15 cellular contexts compared by ENCODE assay signal in genomic region chr20:10490706-10491105, GRCh38. TPM values are rescaled to one million over a fixed set of nuclear protein-coding genes. Genes with fewer than 3 reads are reported as not detected.
DNase-seq lines count a peak whose midpoint lies in the region; ATAC-seq, FAIRE-seq and TF ChIP-seq lines count a peak whose summit lies in the region.
"Had no signal": no experiment of that assay in that cellular context is flagged by ENCODE, and none has a peak within 500 bp of the region (broad histone marks: within the 10 kb centered on the region; RNA-seq: fewer than 3 reads in every experiment).

No MANE protein-coding gene starts in this region.

- in situ Hi-C loops in GM13977 (cut with MboI; ENCODE audit: low pct_unique_long_range_greater_than_20kb, low sequenced_read_pairs, unreplicated experiment): no loop called here

- H3K27me3 ChIP-seq in neuron (ENCODE audit: insufficient read depth, low read length): no peaks in the 10 kb centered on the region
- H3K27me3 ChIP-seq: sigmoid colon, suprapubic skin had no signal

- no peak for TF ChIP-seq CTCF in GM13977 (IDR thresholded peaks at IDR 0.05; ENCODE audit: extremely low read depth, insufficient read depth, missing control alignments)

- no peak for TF ChIP-seq POLR2A in GM12891 (IDR thresholded peaks at IDR 0.05; ENCODE audit: low read depth, low read length)

- H3K9me3 ChIP-seq in neuron (ENCODE audit: low read length): no peaks in the 10 kb centered on the region
- H3K9me3 ChIP-seq: sigmoid colon, suprapubic skin had no signal

- FAIRE-seq in GM12891 (lab: Jason Lieb, UNC) (peak; percentile 54), urothelium cell line (lab: Jason Lieb, UNC) (no peak)

- H3K4me3 ChIP-seq in neuron (ENCODE audit: low read length): peak overlapping the region; percentile 10
- H3K4me3 ChIP-seq: GM23248, sigmoid colon, suprapubic skin had no signal

- DNase-seq in GM12891 (ENCODE audit: insufficient read length, low spot score) (no peak), NCI-H69 (lab: John Stamatoyannopoulos, UW) (peak; percentile 15), fibroblast of peridontal ligament (ENCODE audit: extremely low read depth) (peak; percentile 26), GM13977 (ENCODE audit: low spot score) (no peak), urothelium cell line (ENCODE audit: low spot score) (no peak)
- DNase-seq: activated CD4-positive, alpha-beta memory T cell treated with anti-CD3 and anti-CD28 coated beads for 36 hours; activated gamma-delta T cell; GM23248; islet precursor cell; MV-4-11; sigmoid colon; T-helper 9 cell had no signal

- H2AFZ ChIP-seq in neuron (ENCODE audit: low read depth, low read length): peak overlapping the region; percentile 12
- H2AFZ ChIP-seq: GM23248 had no signal

- peaks cover 29% of the 10 kb centered on the region for H3K4me1 ChIP-seq in neuron (ENCODE audit: insufficient read depth, low read length)
- H3K4me1 ChIP-seq: sigmoid colon had no signal

- no peaks in the 10 kb centered on the region for H3K36me3 ChIP-seq in neuron (ENCODE audit: insufficient read depth, low read length)
- H3K36me3 ChIP-seq: sigmoid colon, suprapubic skin had no signal

- no peak for ATAC-seq in GM19395 (IDR thresholded peaks at IDR 0.05; ENCODE audit: unreplicated experiment)

TF ChIP-seq in GM12891, 5 proteins besides CTCF, POLR2A, EP300 and RAD21:
- TF ChIP-seq POU2F2 (IDR thresholded peaks at IDR 0.05; ENCODE audit: low read depth, low read length) (no peak), SPI1 (IDR thresholded peaks at IDR 0.05; ENCODE audit: low read depth, low read length) (no peak), POLR2AphosphoS5 (IDR thresholded peaks at IDR 0.05; ENCODE audit: low read depth, low read length) (no peak), PAX5 (IDR thresholded peaks at IDR 0.05; ENCODE audit: insufficient read depth, low read length, severe bottlenecking) (no peak), TAF1 (IDR thresholded peaks at IDR 0.05; ENCODE audit: low read depth, low read length) (no peak)

RNA-seq across cellular contexts. Expression of gene SLX4IP, which starts 55.6 kb away (rescaled TPM):
- polyA plus RNA-seq in GM12891 (2012; ENCODE audit: low read depth, missing spikeins): 1.8 TPM

RNA-seq across cellular contexts. Expression of gene MKKS, which starts 56.7 kb away (rescaled TPM):
- 3.1 TPM for polyA plus RNA-seq in GM12891 (2012; ENCODE audit: low read depth, missing spikeins)

Comparison
In these comparisons a context has a peak if more than half of its experiments do, and no peak if none do; other contexts are left out.
1. DNase-seq: peak in NCI-H69 (single experiment) and fibroblast of peridontal ligament (single experiment); none in GM12891 (single experiment), GM13977 (single experiment) and urothelium cell line (single experiment).